Comparison of ENCODE assay signal across 20 cellular contexts in genomic region chr11:122685041-122685440, GRCh38. TPM values are rescaled to one million over a fixed set of nuclear protein-coding genes. Genes with fewer than 3 reads are reported as not detected.
A peak's percentile ranks its signal among the peaks of the same experiment; 100 is the strongest.
DNase-seq lines count a peak whose midpoint lies in the region; ATAC-seq, FAIRE-seq and TF ChIP-seq lines count a peak whose summit lies in the region.
"Had no signal": no experiment of that assay in that cellular context is flagged by ENCODE, and none has a peak within 500 bp of the region (broad histone marks: within the 10 kb centered on the region; RNA-seq: fewer than 3 reads in every experiment).

No MANE protein-coding gene starts in this region.

- peaks cover 3% of the 10 kb centered on the region for H3K36me3 Mint-ChIP-seq in CD4-positive, CD25-positive, alpha-beta regulatory T cell

- in situ Hi-C loops in HepG2 (cut with HindIII; ENCODE audit: extremely low pct_ligation_motif_present, low pct_unique_long_range_greater_than_20kb): no loop called here

- FAIRE-seq in HepG2 (lab: Jason Lieb, UNC): no peak
- FAIRE-seq: G401.6, GM12891, GM19239, H54 had no signal

- peak; percentile 66 for ATAC-seq in HepG2
- ATAC-seq in right lobe of liver: no peak
- no peak for ATAC-seq in CD4-positive, CD25-positive, alpha-beta regulatory T cell (ENCODE audit: low read depth in 2 of 2)
- no peak for ATAC-seq in lower lobe of right lung
- ATAC-seq: CD8-positive, alpha-beta T cell; GM23338 had no signal

- H4K20me1 ChIP-seq in HepG2 (ENCODE audit: insufficient read depth, low read length) (no peaks in the 10 kb centered on the region), smooth muscle cell (ENCODE audit: low read depth) (peaks cover 11% of the 10 kb centered on the region)

- 50% methylated on average over 2 of the region's 2 CpGs for WGBS in HepG2 (ENCODE audit: low lambda C conversion rate)
- WGBS in right lobe of liver (ENCODE audit: insufficient coverage, low coverage, low lambda C conversion rate, missing lambda C conversion rate): 36% methylated on average over 2 of the region's 2 CpGs
- 85% methylated on average over 2 of the region's 2 CpGs for WGBS in smooth muscle cell (ENCODE audit: low lambda C conversion rate)

- no peak overlapping the region for H3K4me3 Mint-ChIP-seq in CD4-positive, CD25-positive, alpha-beta regulatory T cell
- H3K4me3 Mint-ChIP-seq: CD14-positive monocyte; CD8-positive, alpha-beta T cell; GM23338; IgD-negative memory B cell had no signal

- H2AFZ ChIP-seq in HepG2 (ENCODE audit: low read length) (no peak overlapping the region), smooth muscle cell (ENCODE audit: low read depth) (no peak overlapping the region)
- H2AFZ ChIP-seq: GM23338 had no signal

- DNase-seq in HepG2 (ENCODE audit: low spot score) (peak; percentile 34), right lobe of liver (no peak), NCI-H345 treated with DMSO at 0.1 percent for 48 hours (lab: John Stamatoyannopoulos, UW; ENCODE audit: unreplicated experiment) (peak; percentile 37), smooth muscle cell (lab: John Stamatoyannopoulos, UW; ENCODE audit: unreplicated experiment) (no peak), lower lobe of right lung (no peak)
- no peak for DNase-seq in CD4-positive, CD25-positive, alpha-beta regulatory T cell
- no peak for DNase-seq in activated CD4-positive, CD25-positive, alpha-beta regulatory T cell treated with anti-CD3 and anti-CD28 coated beads, Interleukin-2, amount 50 U/mL, for 72 hours
- DNase-seq: BE2C; Calu3; CD8-positive, alpha-beta T cell; HCEC 1CT; KBM-7 had no signal

- H3K4me2 ChIP-seq in HepG2 (ENCODE audit: low read depth, low read length): 0 out of 2 replicates have a peak overlapping the region, but pooled peaks have one; percentile 15
- H3K4me2 ChIP-seq in smooth muscle cell: no peak overlapping the region
- H3K4me2 ChIP-seq: GM23338 had no signal

- H3K9ac ChIP-seq in HepG2 (ENCODE audit: insufficient read depth, low read depth, low read length) (no peak overlapping the region), smooth muscle cell (ENCODE audit: low read depth) (no peak overlapping the region)

- CTCF ChIA-PET in HepG2 (lab: Yijun Ruan, JAX; ENCODE audit: low intra/inter-chr PET ratio, low total read pairs): no interaction called here

- H3K4me1 ChIP-seq in HepG2 (ENCODE audit: insufficient read depth, low read length): peaks cover 24% of the 10 kb centered on the region
- no peaks in the 10 kb centered on the region for H3K4me1 ChIP-seq in right lobe of liver
- H3K4me1 ChIP-seq in CD4-positive, CD25-positive, alpha-beta regulatory T cell (ENCODE audit: control insufficient read depth, insufficient read depth, low read length, poor library complexity, severe bottlenecking): peaks cover 19% of the 10 kb centered on the region
- no peaks in the 10 kb centered on the region for H3K4me1 ChIP-seq in smooth muscle cell (ENCODE audit: low read depth)
- H3K4me1 ChIP-seq in lower lobe of right lung: no peaks in the 10 kb centered on the region
- H3K4me1 ChIP-seq: BE2C had no signal

- no TSS peak for BruUV-seq in HepG2 (replicated peaks; lab: Mats Ljungman, UMichigan)

- H3K27ac ChIP-seq in HepG2 (ENCODE audit: extremely low read length, insufficient read depth, low read length) (no peak overlapping the region), right lobe of liver (no peak overlapping the region), smooth muscle cell (ENCODE audit: low read depth) (peak overlapping the region; percentile 90), lower lobe of right lung (no peak overlapping the region)
- no peak overlapping the region for H3K27ac ChIP-seq in CD4-positive, CD25-positive, alpha-beta regulatory T cell (ENCODE audit: insufficient read depth, low read length, poor library complexity, severe bottlenecking)
- H3K27ac ChIP-seq: HL-60 had no signal

- no peaks in the 10 kb centered on the region for H3K79me2 ChIP-seq in HepG2 (ENCODE audit: insufficient read depth, low read length)
- peaks cover 38% of the 10 kb centered on the region for H3K79me2 ChIP-seq in smooth muscle cell (ENCODE audit: low read depth)

- H3K36me3 ChIP-seq in HepG2 (replicated peaks in 1 of 2; ENCODE audit: control insufficient read depth in 1 of 2, insufficient read depth in 2 of 2, low read length in 2 of 2): no peaks in the 10 kb centered on the region
- no peaks in the 10 kb centered on the region for H3K36me3 ChIP-seq in right lobe of liver
- H3K36me3 ChIP-seq in CD4-positive, CD25-positive, alpha-beta regulatory T cell (ENCODE audit: control insufficient read depth, insufficient read depth, low read length): no peaks in the 10 kb centered on the region
- no peaks in the 10 kb centered on the region for H3K36me3 ChIP-seq in smooth muscle cell (ENCODE audit: low read depth)
- H3K36me3 ChIP-seq in lower lobe of right lung: no peaks in the 10 kb centered on the region
- H3K36me3 ChIP-seq: BE2C had no signal

- TF ChIP-seq RAD21 in HepG2 (CRISPR knock-in tag; IDR thresholded peaks at IDR 0.05): no peak

- POLR2A ChIA-PET in HepG2 (lab: Yijun Ruan, JAX): interaction anchor here (1.1 to 1.9 kb wide), 2 partner anchors 21 to 29 kb away, joined by 4 to 6 read pairs; partner anchors contain the start of gene UBASH3B

- no peak for TF ChIP-seq POLR2A in HepG2 (IDR thresholded peaks at IDR 0.05; ENCODE audit: insufficient read depth in 1 of 2, low read depth in 2 of 2, low read length in 2 of 2)
- TF ChIP-seq POLR2A in right lobe of liver (IDR thresholded peaks at IDR 0.05): no peak

- TF ChIP-seq EP300 in HepG2 (IDR thresholded peaks at IDR 0.05; ENCODE audit: low read depth in 2 of 2, low read length in 2 of 2) (no peak), HepG2 (CRISPR knock-in tag; IDR thresholded peaks at IDR 0.05; ENCODE audit: borderline replicate concordance) (no peak)

- no peaks in the 10 kb centered on the region for H3K9me3 Mint-ChIP-seq in CD4-positive, CD25-positive, alpha-beta regulatory T cell
- H3K9me3 Mint-ChIP-seq: CD14-positive monocyte; CD8-positive, alpha-beta T cell; GM23338; IgD-negative memory B cell had no signal

- H3K9me3 ChIP-seq in HepG2 (ENCODE audit: low read length) (no peaks in the 10 kb centered on the region), right lobe of liver (no peaks in the 10 kb centered on the region), smooth muscle cell (replicated peaks; ENCODE audit: low read depth) (no peaks in the 10 kb centered on the region), lower lobe of right lung (no peaks in the 10 kb centered on the region)
- H3K9me3 ChIP-seq in CD4-positive, CD25-positive, alpha-beta regulatory T cell (ENCODE audit: control insufficient read depth in 2 of 2, low read length in 2 of 2): no peaks in the 10 kb centered on the region
- H3K9me3 ChIP-seq: BE2C had no signal

- intact Hi-C loops in HepG2 (cut with micrococcal nuclease; ENCODE audit: unreplicated experiment): no loop called here
- intact Hi-C loops in right lobe of liver (cut with DNase I): no loop called here
- intact Hi-C loops in lower lobe of right lung (cut with DNase I): no loop called here

- peaks cover 14% of the 10 kb centered on the region for H3F3A ChIP-seq in smooth muscle cell (ENCODE audit: low read depth)

- no peaks in the 10 kb centered on the region for H3K27me3 ChIP-seq in HepG2 (ENCODE audit: control insufficient read depth in 1 of 2, insufficient read depth in 2 of 2, low read length in 2 of 2)
- no peaks in the 10 kb centered on the region for H3K27me3 ChIP-seq in right lobe of liver
- H3K27me3 ChIP-seq in CD4-positive, CD25-positive, alpha-beta regulatory T cell (ENCODE audit: control insufficient read depth, insufficient read depth, low read length): no peaks in the 10 kb centered on the region
- H3K27me3 ChIP-seq in smooth muscle cell (ENCODE audit: low read depth): no peaks in the 10 kb centered on the region
- no peaks in the 10 kb centered on the region for H3K27me3 ChIP-seq in lower lobe of right lung (ENCODE audit: low read depth)

- no peak overlapping the region for H3K4me3 ChIP-seq in HepG2 (replicated peaks in 1 of 3; ENCODE audit: insufficient read depth in 1 of 3, low read depth in 2 of 3, low read length in 3 of 3)
- H3K4me3 ChIP-seq in right lobe of liver: no peak overlapping the region
- H3K4me3 ChIP-seq in CD4-positive, CD25-positive, alpha-beta regulatory T cell (ENCODE audit: low read depth, low read length): no peak overlapping the region
- no peak overlapping the region for H3K4me3 ChIP-seq in smooth muscle cell
- H3K4me3 ChIP-seq in lower lobe of right lung: no peak overlapping the region
- H3K4me3 ChIP-seq: GM23338 had no signal

- H3K27ac Mint-ChIP-seq in CD4-positive, CD25-positive, alpha-beta regulatory T cell: peak overlapping the region; percentile 68 to 83 (median 76)
- H3K27ac Mint-ChIP-seq: CD8-positive, alpha-beta T cell; GM23338; IgD-negative memory B cell had no signal

- H3K27me3 Mint-ChIP-seq in CD4-positive, CD25-positive, alpha-beta regulatory T cell: no peaks in the 10 kb centered on the region
- H3K27me3 Mint-ChIP-seq: IgD-negative memory B cell had no signal

- TF ChIP-seq CTCF in HepG2 (CRISPR knock-in tag; IDR thresholded peaks at IDR 0.05): no peak
- no peak for TF ChIP-seq CTCF in right lobe of liver (IDR thresholded peaks at IDR 0.05)
- no peak for TF ChIP-seq CTCF in smooth muscle cell (IDR thresholded peaks at IDR 0.05; ENCODE audit: borderline replicate concordance, insufficient read depth, poor library complexity, severe bottlenecking)
- TF ChIP-seq CTCF in lower lobe of right lung (IDR thresholded peaks at IDR 0.05): no peak

- peaks cover 17 to 70% (median 49%) of the 10 kb centered on the region in 4 donors for H3K4me1 Mint-ChIP-seq in CD4-positive, CD25-positive, alpha-beta regulatory T cell

RNA-seq across cellular contexts. Expression of gene UBASH3B, which starts 29.5 kb away (rescaled TPM):
- total RNA-seq in HepG2 (2016; rRNA removed; fragmentation: Illumina TruSeq; extraction: Trizol) (4.4 and 5.1 TPM in 2 replicates), right lobe of liver (10 to 100 TPM in 1 of 6 experiments, 1 to 10 TPM in 5; 1.7 to 10.5 (median 2.4) TPM), smooth muscle cell (30.5 and 34.1 TPM in 2 replicates), lower lobe of right lung (64.7 TPM)
- 2.4 and 3.2 TPM in 2 replicates for total RNA-seq in HepG2 (2016; cell fraction: cytosol; rRNA removed; fragmentation: Illumina TruSeq; extraction: Trizol; ENCODE audit: low read depth)
- total RNA-seq in HepG2 (2016; cell fraction: insoluble cytoplasmic fraction; rRNA removed; fragmentation: Illumina TruSeq; extraction: Trizol): 4.3 and 4.5 TPM in 2 replicates
- 6.0 and 6.1 TPM in 2 replicates for total RNA-seq in HepG2 (2016; cell fraction: membrane; rRNA removed; fragmentation: Illumina TruSeq; extraction: Trizol)
- 1.9 and 4.4 TPM in 2 replicates for total RNA-seq in HepG2 (2016; cell fraction: nucleus; rRNA removed; fragmentation: Illumina TruSeq; extraction: Trizol)
- polyA plus RNA-seq in HepG2 (2011; rRNA removed) (4.8 and 7.6 TPM in 2 replicates), smooth muscle cell (15.8 and 23.1 TPM in 2 replicates)
- polyA plus RNA-seq in HepG2 (2011; cell fraction: cytosol; rRNA removed): 5.8 and 6.4 TPM in 2 replicates
- 2.6 and 3.2 TPM in 2 replicates for polyA plus RNA-seq in HepG2 (2011; cell fraction: nucleus; rRNA removed)
- polyA plus RNA-seq in HepG2 (2012): 1.4 and 1.8 TPM in 2 replicates
- 2.6 and 4.2 TPM in 2 replicates for polyA plus RNA-seq in HepG2 (2016; cell fraction: cytosol; fragmentation: Illumina TruSeq; extraction: Trizol; ENCODE audit: low read depth)
- polyA plus RNA-seq in HepG2 (2016; cell fraction: insoluble cytoplasmic fraction; fragmentation: Illumina TruSeq; extraction: Trizol; ENCODE audit: low read depth): 4.2 and 4.5 TPM in 2 replicates
- polyA plus RNA-seq in HepG2 (2016; cell fraction: membrane; fragmentation: Illumina TruSeq; extraction: Trizol; ENCODE audit: low read depth): 3.5 and 4.9 TPM in 2 replicates
- polyA plus RNA-seq in HepG2 (2016; cell fraction: nucleus; fragmentation: Illumina TruSeq; extraction: Trizol; ENCODE audit: insufficient read depth, low read depth): 1.9 and 4.2 TPM in 2 replicates
- 3.7 and 44.0 TPM in 2 replicates for polyA minus RNA-seq in HepG2 (2011; rRNA and poly(A)+ RNA removed; ENCODE audit: low replicate concordance)
- 8.9 and 11.7 TPM in 2 replicates for polyA minus RNA-seq in HepG2 (2011; cell fraction: cytosol; rRNA and poly(A)+ RNA removed)
- polyA minus RNA-seq in HepG2 (2011; cell fraction: nucleus; rRNA and poly(A)+ RNA removed): 5.2 and 7.9 TPM in 2 replicates
- 57.6 TPM for total RNA-seq in CD4-positive, CD25-positive, alpha-beta regulatory T cell
- polyA plus RNA-seq in CD4-positive, CD25-positive, alpha-beta regulatory T cell: 10 to 100 TPM; 14.2 to 21.4 (median 18.1) TPM

Comparison
In these comparisons a context has a peak if more than half of its experiments do, and no peak if none do; other contexts are left out.
1. DNase-seq: peak in HepG2 (single experiment) and NCI-H345 treated with DMSO at 0.1 percent for 48 hours (single experiment); none in right lobe of liver (0 of 3), CD4-positive, CD25-positive, alpha-beta regulatory T cell (0 of 3), smooth muscle cell (single experiment), activated CD4-positive, CD25-positive, alpha-beta regulatory T cell treated with anti-CD3 and anti-CD28 coated beads, Interleukin-2, amount 50 U/mL, for 72 hours (single experiment) and lower lobe of right lung (single experiment).